Comparison of ENCODE assay signal across 1 cellular context in genomic region chr14:31207746-31208545, GRCh38.
A peak's percentile ranks its signal among the peaks of the same experiment; 100 is the strongest.
TF ChIP-seq lines count a peak whose summit lies in the region.

Gene HECTD1, minus strand, starts transcription at chr14:31207793. Its CDS starts 1,857 bp downstream, at chr14:31205936.

TF ChIP-seq in IMR-90, 13 proteins besides CTCF, POLR2A, EP300 and RAD21 (continued from another document):
- TF ChIP-seq ELK1 (IDR thresholded peaks at IDR 0.05; ENCODE audit: borderline replicate concordance, low read depth, low read length) (no peak), MAFK (IDR thresholded peaks at IDR 0.05; ENCODE audit: low read depth, low read length) (0 out of 2 replicates have a peak, but pooled peaks have one; percentile 3), MXI1 (IDR thresholded peaks at IDR 0.05; ENCODE audit: borderline replicate concordance, low read depth, low read length) (peak; percentile 34; the same call in 1 of the 2 replicates), USF2 (IDR thresholded peaks at IDR 0.05; ENCODE audit: low read depth, low read length) (no peak), RCOR1 (IDR thresholded peaks at IDR 0.05; ENCODE audit: insufficient replicate concordance, low read length) (no peak), MAZ (IDR thresholded peaks at IDR 0.05; ENCODE audit: borderline replicate concordance, low read depth, low read length) (peak; percentile 85), BHLHE40 (IDR thresholded peaks at IDR 0.05; ENCODE audit: low read depth, low read length) (no peak)
